In the genomic region with DNA sequence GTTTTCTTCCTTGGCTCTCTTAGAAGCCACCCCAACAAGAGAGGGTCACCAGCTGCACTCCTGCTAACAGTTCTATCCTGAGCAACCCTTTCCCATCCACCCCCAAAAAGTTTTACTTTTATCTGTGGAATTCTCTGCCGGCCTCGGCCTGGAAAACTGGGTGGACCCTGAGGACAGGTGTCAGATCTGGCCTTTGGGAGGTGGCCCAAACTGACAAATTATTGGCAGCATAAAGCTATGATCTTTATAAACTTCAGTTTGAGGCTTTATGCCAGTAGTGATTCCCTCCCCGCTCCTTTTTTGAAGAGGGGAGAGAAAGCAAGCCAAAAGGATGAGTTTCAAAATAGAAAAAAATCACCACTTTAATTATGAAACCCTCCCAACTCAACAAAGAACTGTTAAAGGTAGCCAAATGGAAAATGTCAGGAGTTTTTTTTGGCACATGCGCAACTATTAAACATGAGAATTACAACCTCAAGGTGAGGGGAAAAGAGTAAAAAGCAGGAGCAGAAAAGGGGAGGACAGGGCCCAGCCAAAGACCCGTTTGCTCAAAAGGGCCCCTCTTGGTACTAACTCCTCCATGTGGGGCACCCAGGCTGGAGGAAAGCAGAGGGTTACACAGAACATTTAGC, we compare ENCODE assay signal across 12 cellular contexts. TPM values are rescaled to one million over a fixed set of nuclear protein-coding genes. Genes with fewer than 3 reads are reported as not detected.
DNase-seq lines count a peak whose midpoint lies in the region; ATAC-seq, FAIRE-seq and TF ChIP-seq lines count a peak whose summit lies in the region.
"Had no signal": no experiment of that assay in that cellular context is flagged by ENCODE, and none has a peak within 500 bp of the region (broad histone marks: within the 10 kb centered on the region; RNA-seq: fewer than 3 reads in every experiment).

No MANE protein-coding gene starts in this region.

- H3K27ac ChIP-seq in heart right ventricle (peak overlapping the region in 4 of 10 donors; percentile 7 to 26 (median 20)), keratinocyte (ENCODE audit: control insufficient read depth, insufficient read depth, low read length) (no peak overlapping the region), thyroid gland (peak overlapping the region in 2 of 3 donors; percentile 5 to 21)

- H3K4me1 ChIP-seq in heart right ventricle (peaks cover 21 to 93% (median 71%) of the 10 kb centered on the region in 9 donors), keratinocyte (ENCODE audit: control insufficient read depth, extremely low read depth, insufficient read depth, low read length) (peaks cover 51% of the 10 kb centered on the region), thyroid gland (peaks cover 48 to 54% of the 10 kb centered on the region in 2 donors)

- peaks cover 10% of the 10 kb centered on the region for H3K9me1 ChIP-seq in keratinocyte (ENCODE audit: control insufficient read depth, extremely low read depth, insufficient read depth, low read length)

- H3K27me3 Mint-ChIP-seq in activated B cell treated with CpG ODN at 0.5 μM for 24 hours: no peaks in the 10 kb centered on the region

- POLR2A ChIA-PET in activated B cell treated with CpG ODN at 0.5 μM for 24 hours (lab: Charles Lee): interaction anchor here (1.6 kb wide), 1 partner anchor 50 kb away, joined by 4 read pairs; a partner anchor contains a TSS

- peaks cover 8% of the 10 kb centered on the region for H4K20me1 ChIP-seq in keratinocyte (ENCODE audit: control insufficient read depth, extremely low read depth, insufficient read depth, low read length)

- dilution Hi-C loops in keratinocyte (cut with MboI; ENCODE audit: extremely low pct_ligation_motif_present, low sequenced_read_pairs): no loop called here

- WGBS in heart right ventricle, 2 donors: 32 to 41% methylated on average over 5 of the region's 5 CpGs
- WGBS in thyroid gland, 2 donors: 39 to 44% methylated on average over 5 of the region's 5 CpGs

- H3K4me1 Mint-ChIP-seq in activated B cell treated with CpG ODN at 0.5 μM for 24 hours: peaks cover 88% of the 10 kb centered on the region

- H2AFZ ChIP-seq in keratinocyte (ENCODE audit: control insufficient read depth, low read length): no peak overlapping the region

- H3K9ac ChIP-seq in keratinocyte (ENCODE audit: control insufficient read depth, extremely low read depth, insufficient read depth, low read length): peak overlapping the region; percentile 23

- H3K4me3 ChIP-seq in heart right ventricle (no peak overlapping the region), keratinocyte (ENCODE audit: control insufficient read depth in 2 of 3, extremely low read depth in 1 of 3, insufficient read depth in 2 of 3, low read depth in 1 of 3, low read length in 3 of 3) (no peak overlapping the region), thyroid gland (replicated peaks in 1 of 3) (no peak overlapping the region)

- H3K36me3 ChIP-seq in heart right ventricle (peaks cover 0 to 6% (median 0%) of the 10 kb centered on the region in 9 donors), keratinocyte (ENCODE audit: control insufficient read depth in 2 of 2, extremely low read depth in 1 of 2, insufficient read depth in 2 of 2, low read length in 2 of 2) (peaks cover 0 to 4% of the 10 kb centered on the region in 2 experiments), thyroid gland (no peaks in the 10 kb centered on the region)

- no peaks in the 10 kb centered on the region for H3K9me3 ChIP-seq in heart right ventricle
- H3K9me3 ChIP-seq in keratinocyte (ENCODE audit: control insufficient read depth, low read depth, low read length): no peaks in the 10 kb centered on the region
- H3K9me3 ChIP-seq in thyroid gland: no peaks in the 10 kb centered on the region

- TF ChIP-seq CTCF in heart right ventricle (IDR thresholded peaks at IDR 0.05) (no peak), activated B cell treated with CpG ODN at 0.5 μM for 24 hours (IDR thresholded peaks at IDR 0.05) (no peak), keratinocyte (optimal IDR thresholded peaks at IDR 0.05 in 1 of 3, IDR thresholded peaks at IDR 0.05 in 1 of 3, conservative IDR thresholded peaks at IDR 0.05 in 1 of 3; ENCODE audit: extremely low read depth in 1 of 3, insufficient read depth in 2 of 3, low read length in 3 of 3) (no peak), thyroid gland (IDR thresholded peaks at IDR 0.05) (no peak)

- no peaks in the 10 kb centered on the region for H3K9me3 Mint-ChIP-seq in activated B cell treated with CpG ODN at 0.5 μM for 24 hours

- peaks cover 11% of the 10 kb centered on the region for H3K36me3 Mint-ChIP-seq in activated B cell treated with CpG ODN at 0.5 μM for 24 hours (ENCODE audit: low read depth)

- intact Hi-C loops in heart right ventricle (cut with DNase I): loop anchor here in 1 of 10 donors (5.0 kb wide), 1 partner anchor 40 kb away; no protein-coding TSS in a partner anchor
- intact Hi-C loops in cardiac septum (cut with DNase I): no loop called here
- intact Hi-C loops in activated B cell treated with CpG ODN at 0.5 μM for 24 hours (cut with micrococcal nuclease): no loop called here
- intact Hi-C loops in thyroid gland (cut with DNase I): no loop called here

- peak overlapping the region; percentile 39 for H3K4me3 Mint-ChIP-seq in activated B cell treated with CpG ODN at 0.5 μM for 24 hours

- peak in 6 of 8 donors; percentile 8 to 29 (median 24) for ATAC-seq in heart right ventricle
- ATAC-seq in activated B cell treated with CpG ODN at 0.5 μM for 24 hours (ENCODE audit: low read depth): no peak
- no peak for ATAC-seq in GM21619 (IDR thresholded peaks at IDR 0.05; ENCODE audit: unreplicated experiment)
- no peak for ATAC-seq in HG03521 (IDR thresholded peaks at IDR 0.05; ENCODE audit: unreplicated experiment)

- H3K27ac Mint-ChIP-seq in activated B cell treated with CpG ODN at 0.5 μM for 24 hours: peak overlapping the region; percentile 43

- H3K4me2 ChIP-seq in keratinocyte (ENCODE audit: control insufficient read depth, extremely low read depth, insufficient read depth, low read depth, low read length): peak overlapping the region; percentile 58

- H3K27me3 ChIP-seq in heart right ventricle: no peaks in the 10 kb centered on the region
- no peaks in the 10 kb centered on the region for H3K27me3 ChIP-seq in keratinocyte (ENCODE audit: control insufficient read depth, extremely low read depth, insufficient read depth, low read length)
- no peaks in the 10 kb centered on the region for H3K27me3 ChIP-seq in thyroid gland

- DNase-seq in heart right ventricle (no peak), cardiac septum (ENCODE audit: low spot score) (no peak), activated B cell treated with CpG ODN at 0.5 μM for 24 hours (no peak), keratinocyte (ENCODE audit: low read depth, low spot score) (no peak), thyroid gland (no peak), OCI-M1 (lab: John Stamatoyannopoulos, UW) (no peak)
- DNase-seq: hippocampal formation, NCI-H2171 treated with DMSO at 0.1 percent for 48 hours, RPMI8226 had no signal

- H3K79me2 ChIP-seq in keratinocyte (ENCODE audit: control insufficient read depth, insufficient read depth, low read length): peaks cover 84% of the 10 kb centered on the region

- no peak for FAIRE-seq in keratinocyte (lab: Jason Lieb, UNC)
- FAIRE-seq: H54 had no signal

- no peak for TF ChIP-seq POLR2A in thyroid gland (IDR thresholded peaks at IDR 0.05)

- CTCF ChIA-PET in activated B cell treated with CpG ODN at 0.5 μM for 24 hours (lab: Charles Lee): no interaction called here

RNA-seq across cellular contexts. Expression of a gene that starts 49.5 kb away (rescaled TPM):
- total RNA-seq in heart right ventricle (100 to 1,000 TPM in 1 of 10 donors, 10 to 100 TPM in 9; 51.4 to 108 (median 83.3) TPM), cardiac septum (94.4 TPM), activated B cell treated with CpG ODN at 0.5 μM for 24 hours (46.5 and 52.7 TPM in 2 replicates), thyroid gland (10 to 100 TPM; 61.3 to 76.6 (median 70.2) TPM)
- polyA plus RNA-seq in heart right ventricle (10 to 100 TPM in 1 of 2 donors, 1 to 10 TPM in 1; 5.3 to 19.2 TPM), keratinocyte (36.5 to 48.4 TPM (median 44.0 TPM) in 3 replicates)
- polyA plus RNA-seq in keratinocyte (2011; ENCODE audit: low read depth): 26.6 TPM
- 34.3 and 54.3 TPM in 2 replicates for polyA plus RNA-seq in keratinocyte (2011; cell fraction: cytosol; rRNA removed)
- 40.9 and 43.3 TPM in 2 replicates for polyA plus RNA-seq in keratinocyte (2011; cell fraction: nucleus; rRNA removed)
- polyA plus RNA-seq in keratinocyte (2012; ENCODE audit: low replicate concordance): 28.3 and 28.4 TPM in 2 replicates
- polyA minus RNA-seq in keratinocyte: 57.7 to 102 TPM (median 100 TPM) in 3 replicates
- 58.7 TPM for polyA minus RNA-seq in keratinocyte (2011; cell fraction: cytosol; rRNA and poly(A)+ RNA removed)
- 35.9 and 69.2 TPM in 2 replicates for polyA minus RNA-seq in keratinocyte (2011; cell fraction: nucleus; rRNA and poly(A)+ RNA removed)

Comparison
In these comparisons a context has a peak if more than half of its experiments do, and no peak if none do; other contexts are left out.
1. ATAC-seq: peak in heart right ventricle (6 of 8); none in activated B cell treated with CpG ODN at 0.5 μM for 24 hours (single experiment), GM21619 (single experiment) and HG03521 (single experiment).